8 cellular contexts compared by ENCODE assay signal in the genomic region with DNA sequence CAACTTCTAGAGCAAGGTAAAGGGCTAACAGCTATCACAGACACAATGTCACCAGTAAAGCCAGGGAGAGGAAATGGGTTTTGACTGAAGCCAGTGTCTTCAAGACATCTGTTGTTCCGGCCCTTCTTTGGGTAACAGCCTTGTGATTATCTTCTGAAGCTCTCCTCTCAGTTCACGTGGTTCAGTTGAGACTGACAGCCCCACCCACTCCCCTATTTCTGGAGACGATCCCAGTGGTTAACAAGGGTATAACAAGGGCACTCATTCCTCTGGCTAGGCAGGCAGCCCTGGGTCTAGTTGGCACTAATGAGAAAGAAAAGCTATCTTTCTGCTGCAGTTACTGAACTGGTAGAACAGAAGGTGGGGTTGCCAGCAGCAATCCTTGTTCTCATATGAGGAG. TPM values are rescaled to one million over a fixed set of nuclear protein-coding genes. Genes with fewer than 3 reads are reported as not detected.
DNase-seq lines count a peak whose midpoint lies in the region; ATAC-seq and TF ChIP-seq lines count a peak whose summit lies in the region.

No MANE protein-coding gene starts in this region.

- H3K27ac ChIP-seq in A673 (ENCODE audit: low read depth, low read length, poor library complexity, severe bottlenecking) (no peak overlapping the region), temporal lobe (ENCODE audit: low read depth, low read length) (peak overlapping the region; percentile 20)

- TF ChIP-seq CTCF in A673 (conservative IDR thresholded peaks at IDR 0.05; ENCODE audit: low read depth, low read length) (peak; percentile 42; the same call in 1 of the 2 replicates), nephron (IDR thresholded peaks at IDR 0.05; ENCODE audit: unreplicated experiment in 3 of 3) (no peak)

- no peaks in the 10 kb centered on the region for H3K4me1 ChIP-seq in A673 (ENCODE audit: insufficient read depth, low read length, poor library complexity, severe bottlenecking)

- H3K36me3 Mint-ChIP-seq in nephron (ENCODE audit: low read depth), result peaks cover 4% of the 10 kb centered on the region

- peak overlapping the region; percentile 61 to 67 (median 61) for H3K27ac Mint-ChIP-seq in nephron

- peak; percentile 60 for TF ChIP-seq POLR2A in erythroblast (IDR thresholded peaks at IDR 0.05; ENCODE audit: low read length)

- peaks cover 39% of the 10 kb centered on the region for H3K4me1 Mint-ChIP-seq in nephron

- BruUV-seq in A673 (replicated peaks; lab: Mats Ljungman, UMichigan), result no TSS peak

- ATAC-seq in GM18517 (IDR thresholded peaks at IDR 0.05; ENCODE audit: unreplicated experiment) (peak; percentile 87), HG02973 (IDR thresholded peaks at IDR 0.05; ENCODE audit: unreplicated experiment) (peak; percentile 82)

- no peaks in the 10 kb centered on the region for H3K9me3 Mint-ChIP-seq in nephron

- no peaks in the 10 kb centered on the region for H3K9me3 ChIP-seq in A673 (ENCODE audit: low read depth, low read length, poor library complexity, severe bottlenecking)

- DNase-seq in A673 (ENCODE audit: low spot score) (peak; percentile 88), NCI-H82 (lab: John Stamatoyannopoulos, UW) (peak; percentile 95), erythroblast (lab: John Stamatoyannopoulos, UW) (peak; percentile 85 to 93)
- DNase-seq in activated CD8-positive, alpha-beta memory T cell treated with anti-CD3 and anti-CD28 coated beads, Interleukin-2, amount 50 U/mL, for 4 hours, result peak; percentile 53

- POLR2A ChIA-PET in A673 (lab: Charles Lee; ENCODE audit: low non-redundant PET), result interaction anchor here (0.6 kb wide), 1 partner anchor 252 kb away, joined by 3 read pairs; no protein-coding TSS in a partner anchor

- H3K4me3 Mint-ChIP-seq in nephron, result no peak overlapping the region

- H3K27me3 ChIP-seq in A673 (replicated peaks; ENCODE audit: insufficient read depth, low read depth, low read length, poor library complexity), result no peaks in the 10 kb centered on the region

- H3K36me3 ChIP-seq in A673 (ENCODE audit: insufficient read depth, low read length, poor library complexity, severe bottlenecking), result no peaks in the 10 kb centered on the region

- intact Hi-C loops in A673 (cut with micrococcal nuclease; ENCODE audit: unreplicated experiment), result no loop called here

- no peak overlapping the region for H3K4me3 ChIP-seq in A673 (ENCODE audit: low read depth, low read length, poor library complexity, severe bottlenecking)

- CTCF ChIA-PET in A673 (lab: Charles Lee), result no interaction called here

- no peaks in the 10 kb centered on the region for H3K27me3 Mint-ChIP-seq in nephron (ENCODE audit: low read depth)

RNA-seq across cellular contexts. Expression of a gene that starts 6.9 kb away (rescaled TPM):
- 19.9 and 21.7 TPM in 2 replicates for total RNA-seq in A673 (2021)
- total RNA-seq in temporal lobe, result 131 TPM

RNA-seq across cellular contexts. Expression of a gene that starts 53.5 kb away (rescaled TPM):
- 10.3 and 10.5 TPM in 2 replicates for total RNA-seq in A673 (2021)
- 0.98 TPM for total RNA-seq in temporal lobe
